1 cellular context compared by ENCODE assay signal in genomic region chr1:197884173-197884572, GRCh38.
TF ChIP-seq lines count a peak whose summit lies in the region.

No MANE protein-coding gene starts in this region.

TF ChIP-seq in HepG2, 621 proteins besides CTCF, POLR2A, EP300 and RAD21 (continued from another document and continues in another):
- TF ChIP-seq ZNF609 (CRISPR knock-in tag; IDR thresholded peaks at IDR 0.05; ENCODE audit: borderline replicate concordance), result peak; percentile 86
- TF ChIP-seq, protein P1, sequence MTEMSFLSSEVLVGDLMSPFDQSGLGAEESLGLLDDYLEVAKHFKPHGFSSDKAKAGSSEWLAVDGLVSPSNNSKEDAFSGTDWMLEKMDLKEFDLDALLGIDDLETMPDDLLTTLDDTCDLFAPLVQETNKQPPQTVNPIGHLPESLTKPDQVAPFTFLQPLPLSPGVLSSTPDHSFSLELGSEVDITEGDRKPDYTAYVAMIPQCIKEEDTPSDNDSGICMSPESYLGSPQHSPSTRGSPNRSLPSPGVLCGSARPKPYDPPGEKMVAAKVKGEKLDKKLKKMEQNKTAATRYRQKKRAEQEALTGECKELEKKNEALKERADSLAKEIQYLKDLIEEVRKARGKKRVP (CRISPR knock-in tag; IDR thresholded peaks at IDR 0.05), result 0 out of 4 replicates have a peak, but pooled peaks of 1 of the 2 experiments have one; percentile 24
- TF ChIP-seq, protein P2, sequence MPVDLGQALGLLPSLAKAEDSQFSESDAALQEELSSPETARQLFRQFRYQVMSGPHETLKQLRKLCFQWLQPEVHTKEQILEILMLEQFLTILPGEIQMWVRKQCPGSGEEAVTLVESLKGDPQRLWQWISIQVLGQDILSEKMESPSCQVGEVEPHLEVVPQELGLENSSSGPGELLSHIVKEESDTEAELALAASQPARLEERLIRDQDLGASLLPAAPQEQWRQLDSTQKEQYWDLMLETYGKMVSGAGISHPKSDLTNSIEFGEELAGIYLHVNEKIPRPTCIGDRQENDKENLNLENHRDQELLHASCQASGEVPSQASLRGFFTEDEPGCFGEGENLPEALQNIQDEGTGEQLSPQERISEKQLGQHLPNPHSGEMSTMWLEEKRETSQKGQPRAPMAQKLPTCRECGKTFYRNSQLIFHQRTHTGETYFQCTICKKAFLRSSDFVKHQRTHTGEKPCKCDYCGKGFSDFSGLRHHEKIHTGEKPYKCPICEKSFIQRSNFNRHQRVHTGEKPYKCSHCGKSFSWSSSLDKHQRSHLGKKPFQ (CRISPR knock-in tag; IDR thresholded peaks at IDR 0.05; ENCODE audit: insufficient replicate concordance), result no peak
- TF ChIP-seq, protein P3, sequence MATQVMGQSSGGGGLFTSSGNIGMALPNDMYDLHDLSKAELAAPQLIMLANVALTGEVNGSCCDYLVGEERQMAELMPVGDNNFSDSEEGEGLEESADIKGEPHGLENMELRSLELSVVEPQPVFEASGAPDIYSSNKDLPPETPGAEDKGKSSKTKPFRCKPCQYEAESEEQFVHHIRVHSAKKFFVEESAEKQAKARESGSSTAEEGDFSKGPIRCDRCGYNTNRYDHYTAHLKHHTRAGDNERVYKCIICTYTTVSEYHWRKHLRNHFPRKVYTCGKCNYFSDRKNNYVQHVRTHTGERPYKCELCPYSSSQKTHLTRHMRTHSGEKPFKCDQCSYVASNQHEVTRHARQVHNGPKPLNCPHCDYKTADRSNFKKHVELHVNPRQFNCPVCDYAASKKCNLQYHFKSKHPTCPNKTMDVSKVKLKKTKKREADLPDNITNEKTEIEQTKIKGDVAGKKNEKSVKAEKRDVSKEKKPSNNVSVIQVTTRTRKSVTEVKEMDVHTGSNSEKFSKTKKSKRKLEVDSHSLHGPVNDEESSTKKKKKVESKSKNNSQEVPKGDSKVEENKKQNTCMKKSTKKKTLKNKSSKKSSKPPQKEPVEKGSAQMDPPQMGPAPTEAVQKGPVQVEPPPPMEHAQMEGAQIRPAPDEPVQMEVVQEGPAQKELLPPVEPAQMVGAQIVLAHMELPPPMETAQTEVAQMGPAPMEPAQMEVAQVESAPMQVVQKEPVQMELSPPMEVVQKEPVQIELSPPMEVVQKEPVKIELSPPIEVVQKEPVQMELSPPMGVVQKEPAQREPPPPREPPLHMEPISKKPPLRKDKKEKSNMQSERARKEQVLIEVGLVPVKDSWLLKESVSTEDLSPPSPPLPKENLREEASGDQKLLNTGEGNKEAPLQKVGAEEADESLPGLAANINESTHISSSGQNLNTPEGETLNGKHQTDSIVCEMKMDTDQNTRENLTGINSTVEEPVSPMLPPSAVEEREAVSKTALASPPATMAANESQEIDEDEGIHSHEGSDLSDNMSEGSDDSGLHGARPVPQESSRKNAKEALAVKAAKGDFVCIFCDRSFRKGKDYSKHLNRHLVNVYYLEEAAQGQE (IDR thresholded peaks at IDR 0.05; ENCODE audit: borderline replicate concordance in 1 of 2, low read depth in 1 of 2, low read length in 2 of 2), result 0 out of 4 replicates have a peak, but pooled peaks of 1 of the 2 experiments have one; percentile 34
- no peak for TF ChIP-seq SIN3B (IDR thresholded peaks at IDR 0.05; ENCODE audit: low read length)
- TF ChIP-seq ZC3H4 (CRISPR knock-in tag; IDR thresholded peaks at IDR 0.05; ENCODE audit: borderline replicate concordance), result no peak
- TF ChIP-seq ZBTB26 (CRISPR knock-in tag; IDR thresholded peaks at IDR 0.05; ENCODE audit: borderline replicate concordance), result no peak
- TF ChIP-seq, protein P4, sequence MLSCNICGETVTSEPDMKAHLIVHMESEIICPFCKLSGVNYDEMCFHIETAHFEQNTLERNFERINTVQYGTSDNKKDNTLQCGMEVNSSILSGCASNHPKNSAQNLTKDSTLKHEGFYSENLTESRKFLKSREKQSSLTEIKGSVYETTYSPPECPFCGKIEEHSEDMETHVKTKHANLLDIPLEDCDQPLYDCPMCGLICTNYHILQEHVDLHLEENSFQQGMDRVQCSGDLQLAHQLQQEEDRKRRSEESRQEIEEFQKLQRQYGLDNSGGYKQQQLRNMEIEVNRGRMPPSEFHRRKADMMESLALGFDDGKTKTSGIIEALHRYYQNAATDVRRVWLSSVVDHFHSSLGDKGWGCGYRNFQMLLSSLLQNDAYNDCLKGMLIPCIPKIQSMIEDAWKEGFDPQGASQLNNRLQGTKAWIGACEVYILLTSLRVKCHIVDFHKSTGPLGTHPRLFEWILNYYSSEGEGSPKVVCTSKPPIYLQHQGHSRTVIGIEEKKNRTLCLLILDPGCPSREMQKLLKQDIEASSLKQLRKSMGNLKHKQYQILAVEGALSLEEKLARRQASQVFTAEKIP (CRISPR knock-in tag; IDR thresholded peaks at IDR 0.05; ENCODE audit: borderline replicate concordance), result no peak
- no peak for TF ChIP-seq ZNF44 (CRISPR knock-in tag; IDR thresholded peaks at IDR 0.05)
- TF ChIP-seq ZNF124 (CRISPR knock-in tag; IDR thresholded peaks at IDR 0.05), result no peak
- TF ChIP-seq SMARCE1 (IDR thresholded peaks at IDR 0.05; ENCODE audit: borderline replicate concordance), result no peak
- TF ChIP-seq CC2D1A (CRISPR knock-in tag; IDR thresholded peaks at IDR 0.05), result no peak
- no peak for TF ChIP-seq MED13 (CRISPR knock-in tag; IDR thresholded peaks at IDR 0.05)
- no peak for TF ChIP-seq ZNF549 (CRISPR knock-in tag; IDR thresholded peaks at IDR 0.05)
- no peak for TF ChIP-seq SNAI1 (CRISPR knock-in tag; IDR thresholded peaks at IDR 0.05; ENCODE audit: borderline replicate concordance)
- TF ChIP-seq ZGPAT (CRISPR knock-in tag; IDR thresholded peaks at IDR 0.05), result peak; percentile 67; the same call in 1 of the 2 replicates
- TF ChIP-seq YEATS2 (CRISPR knock-in tag; IDR thresholded peaks at IDR 0.05; ENCODE audit: borderline replicate concordance), result no peak; the same call in 1 of the 2 replicates
- TF ChIP-seq ZNF12 (CRISPR knock-in tag; IDR thresholded peaks at IDR 0.05), result no peak
- no peak for TF ChIP-seq LCORL (IDR thresholded peaks at IDR 0.05)
- peak; percentile 86 for TF ChIP-seq LCORL (CRISPR knock-in tag; IDR thresholded peaks at IDR 0.05)
- TF ChIP-seq ZNF362 (CRISPR knock-in tag; IDR thresholded peaks at IDR 0.05; ENCODE audit: borderline replicate concordance), result peak; percentile 70; the same call in 1 of the 2 replicates
- TF ChIP-seq ZNF562 (CRISPR knock-in tag; IDR thresholded peaks at IDR 0.05; ENCODE audit: borderline replicate concordance), result no peak
- TF ChIP-seq SIX4 (CRISPR knock-in tag; IDR thresholded peaks at IDR 0.05), result 0 out of 2 replicates have a peak, but pooled peaks have one; percentile 12
- no peak for TF ChIP-seq ZNF33B (CRISPR knock-in tag; IDR thresholded peaks at IDR 0.05)
- TF ChIP-seq, protein P5, sequence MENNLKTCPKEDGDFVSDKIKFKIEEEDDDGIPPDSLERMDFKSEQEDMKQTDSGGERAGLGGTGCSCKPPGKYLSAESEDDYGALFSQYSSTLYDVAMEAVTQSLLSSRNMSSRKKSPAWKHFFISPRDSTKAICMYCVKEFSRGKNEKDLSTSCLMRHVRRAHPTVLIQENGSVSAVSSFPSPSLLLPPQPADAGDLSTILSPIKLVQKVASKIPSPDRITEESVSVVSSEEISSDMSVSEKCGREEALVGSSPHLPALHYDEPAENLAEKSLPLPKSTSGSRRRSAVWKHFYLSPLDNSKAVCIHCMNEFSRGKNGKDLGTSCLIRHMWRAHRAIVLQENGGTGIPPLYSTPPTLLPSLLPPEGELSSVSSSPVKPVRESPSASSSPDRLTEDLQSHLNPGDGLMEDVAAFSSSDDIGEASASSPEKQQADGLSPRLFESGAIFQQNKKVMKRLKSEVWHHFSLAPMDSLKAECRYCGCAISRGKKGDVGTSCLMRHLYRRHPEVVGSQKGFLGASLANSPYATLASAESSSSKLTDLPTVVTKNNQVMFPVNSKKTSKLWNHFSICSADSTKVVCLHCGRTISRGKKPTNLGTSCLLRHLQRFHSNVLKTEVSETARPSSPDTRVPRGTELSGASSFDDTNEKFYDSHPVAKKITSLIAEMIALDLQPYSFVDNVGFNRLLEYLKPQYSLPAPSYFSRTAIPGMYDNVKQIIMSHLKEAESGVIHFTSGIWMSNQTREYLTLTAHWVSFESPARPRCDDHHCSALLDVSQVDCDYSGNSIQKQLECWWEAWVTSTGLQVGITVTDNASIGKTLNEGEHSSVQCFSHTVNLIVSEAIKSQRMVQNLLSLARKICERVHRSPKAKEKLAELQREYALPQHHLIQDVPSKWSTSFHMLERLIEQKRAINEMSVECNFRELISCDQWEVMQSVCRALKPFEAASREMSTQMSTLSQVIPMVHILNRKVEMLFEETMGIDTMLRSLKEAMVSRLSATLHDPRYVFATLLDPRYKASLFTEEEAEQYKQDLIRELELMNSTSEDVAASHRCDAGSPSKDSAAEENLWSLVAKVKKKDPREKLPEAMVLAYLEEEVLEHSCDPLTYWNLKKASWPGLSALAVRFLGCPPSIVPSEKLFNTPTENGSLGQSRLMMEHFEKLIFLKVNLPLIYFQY (CRISPR knock-in tag; IDR thresholded peaks at IDR 0.05; ENCODE audit: borderline replicate concordance), result 0 out of 2 replicates have a peak, but pooled peaks have one; percentile 26
- TF ChIP-seq SNRNP70 (IDR thresholded peaks at IDR 0.05; ENCODE audit: low read depth, low read length), result no peak
- no peak for TF ChIP-seq ZMYM2 (CRISPR knock-in tag; IDR thresholded peaks at IDR 0.05)
- peak; percentile 76; the same call in 1 of the 2 replicates for TF ChIP-seq ZNF747 (CRISPR knock-in tag; IDR thresholded peaks at IDR 0.05; ENCODE audit: borderline replicate concordance)
- TF ChIP-seq, protein P6, sequence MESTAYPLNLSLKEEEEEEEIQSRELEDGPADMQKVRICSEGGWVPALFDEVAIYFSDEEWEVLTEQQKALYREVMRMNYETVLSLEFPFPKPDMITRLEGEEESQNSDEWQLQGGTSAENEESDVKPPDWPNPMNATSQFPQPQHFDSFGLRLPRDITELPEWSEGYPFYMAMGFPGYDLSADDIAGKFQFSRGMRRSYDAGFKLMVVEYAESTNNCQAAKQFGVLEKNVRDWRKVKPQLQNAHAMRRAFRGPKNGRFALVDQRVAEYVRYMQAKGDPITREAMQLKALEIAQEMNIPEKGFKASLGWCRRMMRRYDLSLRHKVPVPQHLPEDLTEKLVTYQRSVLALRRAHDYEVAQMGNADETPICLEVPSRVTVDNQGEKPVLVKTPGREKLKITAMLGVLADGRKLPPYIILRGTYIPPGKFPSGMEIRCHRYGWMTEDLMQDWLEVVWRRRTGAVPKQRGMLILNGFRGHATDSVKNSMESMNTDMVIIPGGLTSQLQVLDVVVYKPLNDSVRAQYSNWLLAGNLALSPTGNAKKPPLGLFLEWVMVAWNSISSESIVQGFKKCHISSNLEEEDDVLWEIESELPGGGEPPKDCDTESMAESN (CRISPR knock-in tag; conservative IDR thresholded peaks at IDR 0.05), result no peak; the same call in 1 of the 2 replicates
- no peak for TF ChIP-seq PAX8 (CRISPR knock-in tag; IDR thresholded peaks at IDR 0.05; ENCODE audit: borderline replicate concordance)
- 0 out of 2 replicates have a peak, but pooled peaks have one; percentile 48 for TF ChIP-seq KDM2A (CRISPR knock-in tag; IDR thresholded peaks at IDR 0.05; ENCODE audit: borderline replicate concordance, low read depth)
- no peak for TF ChIP-seq MAZ (IDR thresholded peaks at IDR 0.05; ENCODE audit: borderline replicate concordance, low read depth, low read length)
- TF ChIP-seq MAZ (CRISPR knock-in tag; IDR thresholded peaks at IDR 0.05; ENCODE audit: low read depth), result no peak
